In genomic region chr6:26184492-26184891, GRCh38 we compare ENCODE assay signal across 11 cellular contexts.
A peak's percentile ranks its signal among the peaks of the same experiment; 100 is the strongest.
DNase-seq lines count a peak whose midpoint lies in the region; ATAC-seq and TF ChIP-seq lines count a peak whose summit lies in the region.
"Had no signal": no experiment of that assay in that cellular context is flagged by ENCODE, and none has a peak within 500 bp of the region (broad histone marks: within the 10 kb centered on the region; RNA-seq: fewer than 3 reads in every experiment).

No MANE protein-coding gene starts in this region.

- H3K4me1 ChIP-seq in CD4-positive, alpha-beta memory T cell (ENCODE audit: insufficient read depth, low read length), result peaks cover 51% of the 10 kb centered on the region
- H3K4me1 ChIP-seq in NT2/D1 (ENCODE audit: insufficient read depth, insufficient read length), result no peaks in the 10 kb centered on the region
- H3K4me1 ChIP-seq in endodermal cell (ENCODE audit: control insufficient read depth, insufficient read depth, low read length), result no peaks in the 10 kb centered on the region
- H3K4me1 ChIP-seq in neutrophil (ENCODE audit: control insufficient read depth in 1 of 2, insufficient read depth in 1 of 2, low read depth in 1 of 2, low read length in 1 of 2), result peaks cover 31 to 33% of the 10 kb centered on the region in 2 experiments

- no peak overlapping the region for H3K27ac ChIP-seq in CD4-positive, alpha-beta memory T cell (ENCODE audit: low read depth, low read length)
- H3K27ac ChIP-seq in endodermal cell (ENCODE audit: low read depth, low read length) (no peak overlapping the region), neutrophil (peak overlapping the region; percentile 51)

- TF ChIP-seq CTCF in endodermal cell (conservative IDR thresholded peaks at IDR 0.05) (no peak), neutrophil (IDR thresholded peaks at IDR 0.05) (no peak)

- peaks cover 32 to 59% (median 41%) of the 10 kb centered on the region in 4 donors for H3K4me1 Mint-ChIP-seq in CD4-positive, alpha-beta memory T cell
- H3K4me1 Mint-ChIP-seq in endodermal cell, result peaks cover 31% of the 10 kb centered on the region

- no peak for ATAC-seq in GM21423 (IDR thresholded peaks at IDR 0.05; ENCODE audit: unreplicated experiment)

- no peaks in the 10 kb centered on the region for H3K36me3 ChIP-seq in CD4-positive, alpha-beta memory T cell (ENCODE audit: insufficient read depth, low read length)
- H3K36me3 ChIP-seq in NT2/D1 (ENCODE audit: insufficient read depth, insufficient read length, low read length), result no peaks in the 10 kb centered on the region
- no peaks in the 10 kb centered on the region for H3K36me3 ChIP-seq in endodermal cell (ENCODE audit: control insufficient read depth, insufficient read depth, low read length)
- peaks cover 9% of the 10 kb centered on the region for H3K36me3 ChIP-seq in neutrophil

- H3K4me3 Mint-ChIP-seq in CD4-positive, alpha-beta memory T cell, result peak overlapping the region; percentile 90 to 100 (median 96)
- H3K4me3 Mint-ChIP-seq in endodermal cell, result peak overlapping the region; percentile 83

- no peak overlapping the region for H3K4me3 ChIP-seq in CD4-positive, alpha-beta memory T cell (ENCODE audit: low read length in 2 of 2)
- H3K4me3 ChIP-seq in NT2/D1 (ENCODE audit: insufficient read length, low read depth), result peak overlapping the region; percentile 60
- peak overlapping the region; percentile 80 for H3K4me3 ChIP-seq in endodermal cell (ENCODE audit: low read length)
- H3K4me3 ChIP-seq in neutrophil (ENCODE audit: low read depth in 1 of 2, low read length in 1 of 2), result peak overlapping the region in 1 of 2 experiments; percentile 51
- H3K4me3 ChIP-seq: mucosa of descending colon had no signal

- no peaks in the 10 kb centered on the region for H3K9me3 ChIP-seq in CD4-positive, alpha-beta memory T cell (ENCODE audit: control insufficient read depth in 1 of 2, low read length in 2 of 2)
- H3K9me3 ChIP-seq in NT2/D1 (ENCODE audit: insufficient read depth, low read length) (no peaks in the 10 kb centered on the region), endodermal cell (ENCODE audit: control insufficient read depth, low read length) (no peaks in the 10 kb centered on the region), neutrophil (no peaks in the 10 kb centered on the region)
- H3K9me3 ChIP-seq: mucosa of descending colon had no signal

- 58 to 94% methylated on average over 3 to 6 of the region's 6 CpGs for WGBS in endodermal cell (ENCODE audit: insufficient coverage in 1 of 2, insufficient read length in 1 of 2), 2 experiments

- POLR2A ChIA-PET in CD4-positive, alpha-beta memory T cell (lab: Charles Lee; ENCODE audit: partially characterized antibody), result interaction anchor here (1.8 to 20.9 kb wide), 18 partner anchors 11 to 1709 kb away, joined by 4 to 2476 read pairs (median 22); a partner anchor contains a TSS

- H3K9me3 Mint-ChIP-seq in CD4-positive, alpha-beta memory T cell, result peaks cover 0 to 4% (median 0%) of the 10 kb centered on the region in 8 donors
- no peaks in the 10 kb centered on the region for H3K9me3 Mint-ChIP-seq in endodermal cell

- H3K36me3 Mint-ChIP-seq in CD4-positive, alpha-beta memory T cell, result peaks cover 0 to 8% of the 10 kb centered on the region in 2 donors
- H3K36me3 Mint-ChIP-seq in endodermal cell (ENCODE audit: low read depth), result no peaks in the 10 kb centered on the region

- H3K27me3 ChIP-seq in CD4-positive, alpha-beta memory T cell (ENCODE audit: insufficient read depth, low read length), result no peaks in the 10 kb centered on the region
- H3K27me3 ChIP-seq in NT2/D1 (ENCODE audit: insufficient read depth, insufficient read length) (no peaks in the 10 kb centered on the region), endodermal cell (ENCODE audit: control insufficient read depth, insufficient read depth, low read length, poor library complexity, severe bottlenecking) (no peaks in the 10 kb centered on the region), neutrophil (peaks cover 18% of the 10 kb centered on the region)

- DNase-seq in CD4-positive, alpha-beta memory T cell, result no peak
- DNase-seq in NT2/D1 (ENCODE audit: low read depth, low spot score) (no peak), endodermal cell (peak; percentile 40), NCI-H1930 (lab: John Stamatoyannopoulos, UW) (no peak), amygdala (lab: John Stamatoyannopoulos, UW) (no peak), NCI-H2029 treated with DMSO at 0.1 percent for 48 hours (lab: John Stamatoyannopoulos, UW) (no peak)
- DNase-seq: GDM1, NCI-H1105 treated with DMSO at 0.1 percent for 48 hours had no signal

- intact Hi-C loops in CD4-positive, alpha-beta memory T cell (cut with micrococcal nuclease), result loop anchor here (5.0 kb wide), 1 partner anchor 148 kb away; no protein-coding TSS in a partner anchor

- H3K27me3 Mint-ChIP-seq in CD4-positive, alpha-beta memory T cell, result peaks cover 0 to 2% of the 10 kb centered on the region in 2 donors
- no peaks in the 10 kb centered on the region for H3K27me3 Mint-ChIP-seq in endodermal cell (ENCODE audit: insufficient read depth)

- peak overlapping the region in 4 of 7 donors; percentile 13 to 99 (median 86) for H3K27ac Mint-ChIP-seq in CD4-positive, alpha-beta memory T cell
- peak overlapping the region; percentile 100 for H3K27ac Mint-ChIP-seq in endodermal cell

- CTCF ChIA-PET in CD4-positive, alpha-beta memory T cell (lab: Charles Lee; ENCODE audit: partially characterized antibody), result interaction anchor here (1.6 to 2.6 kb wide), 2 partner anchors 11 to 26 kb away, joined by 7 to 28 read pairs; no protein-coding TSS in a partner anchor

- H3K9ac ChIP-seq in NT2/D1 (ENCODE audit: insufficient read length, low read depth) (peak overlapping the region; percentile 85), endodermal cell (ENCODE audit: extremely low read depth, low read length, poor library complexity, severe bottlenecking) (peak overlapping the region; percentile 61)

Comparison
In these comparisons a context has a peak if more than half of its experiments do, and no peak if none do; other contexts are left out.
1. H3K4me3 ChIP-seq: peak in NT2/D1 (single experiment) and endodermal cell (single experiment); none in CD4-positive, alpha-beta memory T cell (0 of 2).